Comparison of ENCODE assay signal across 19 cellular contexts in genomic region chr1:115137191-115137590, GRCh38. TPM values are rescaled to one million over a fixed set of nuclear protein-coding genes. Genes with fewer than 3 reads are reported as not detected.
A peak's percentile ranks its signal among the peaks of the same experiment; 100 is the strongest.
DNase-seq lines count a peak whose midpoint lies in the region; ATAC-seq, FAIRE-seq and TF ChIP-seq lines count a peak whose summit lies in the region.
"Had no signal": no experiment of that assay in that cellular context is flagged by ENCODE, and none has a peak within 500 bp of the region (broad histone marks: within the 10 kb centered on the region; RNA-seq: fewer than 3 reads in every experiment).

No MANE protein-coding gene starts in this region.

- H3K18ac ChIP-seq in trophoblast cell (ENCODE audit: low read length): no peak overlapping the region

- FAIRE-seq in bronchial epithelial cell (lab: Jason Lieb, UNC): peak; percentile 50
- FAIRE-seq: A549 had no signal

- H2BK120ac ChIP-seq in trophoblast cell (ENCODE audit: insufficient read depth, low read length, poor library complexity): peak overlapping the region; percentile 19

- no peak overlapping the region for H2AFZ ChIP-seq in trophoblast cell (ENCODE audit: insufficient read depth, low read length, poor library complexity)

- TF ChIP-seq POLR2A in heart left ventricle (IDR thresholded peaks at IDR 0.05): no peak

- no peak overlapping the region for H2BK5ac ChIP-seq in trophoblast cell (ENCODE audit: low read depth, low read length, poor library complexity)

- H3K27me3 ChIP-seq in BLaER1 (no peaks in the 10 kb centered on the region), RWPE2 (ENCODE audit: insufficient read depth, poor library complexity, severe bottlenecking) (no peaks in the 10 kb centered on the region), bronchial epithelial cell (ENCODE audit: control insufficient read depth, insufficient read depth, low read length) (no peaks in the 10 kb centered on the region), trophoblast cell (ENCODE audit: insufficient read depth, low read length) (no peaks in the 10 kb centered on the region), heart left ventricle (no peaks in the 10 kb centered on the region)

- intact Hi-C loops in heart left ventricle (cut with DNase I): loop anchor here (2.0 to 10.0 kb wide), 9 partner anchors 145 to 638 kb away; partner anchors contain the start of genes NGF (in 2 of the 10) and CASQ2 (in 1 of the 10)

- H3K4me3 ChIP-seq in BLaER1 (no peak overlapping the region; the same call in 1 of the 2 replicates), RWPE2 (ENCODE audit: severe bottlenecking) (no peak overlapping the region), bronchial epithelial cell (ENCODE audit: low read depth, low read length) (no peak overlapping the region), trophoblast cell (ENCODE audit: low read depth, low read length) (no peak overlapping the region), heart left ventricle (no peak overlapping the region)
- H3K4me3 ChIP-seq: A549 had no signal

- H3K4me1 ChIP-seq in BLaER1 (peaks cover 53% of the 10 kb centered on the region), RWPE2 (ENCODE audit: insufficient read depth, poor library complexity, severe bottlenecking) (peaks cover 40% of the 10 kb centered on the region), trophoblast cell (ENCODE audit: control insufficient read depth in 1 of 2, insufficient read depth in 2 of 2, low read length in 2 of 2) (peaks cover 21 to 22% of the 10 kb centered on the region in 2 experiments), heart left ventricle (peaks cover 0 to 32% (median 8%) of the 10 kb centered on the region in 12 donors)

- H3K9me3 ChIP-seq in BLaER1: no peaks in the 10 kb centered on the region
- no peaks in the 10 kb centered on the region for H3K9me3 ChIP-seq in RWPE2 (ENCODE audit: severe bottlenecking)
- no peaks in the 10 kb centered on the region for H3K9me3 ChIP-seq in trophoblast cell (ENCODE audit: insufficient read depth, low read depth, low read length)
- H3K9me3 ChIP-seq in heart left ventricle: no peaks in the 10 kb centered on the region
- H3K9me3 ChIP-seq: A549 had no signal

- H3K4me2 ChIP-seq in BLaER1: peak overlapping the region; percentile 73; the same call in 1 of the 2 replicates
- no peak overlapping the region for H3K4me2 ChIP-seq in trophoblast cell (ENCODE audit: low read length)
- H3K4me2 ChIP-seq: A549 had no signal

- no peak overlapping the region for H3K14ac ChIP-seq in trophoblast cell (ENCODE audit: low read length)

- no CpG with 5 or more reads among the region's 1 CpG for WGBS in trophoblast cell (ENCODE audit: extremely low coverage, insufficient coverage, insufficient read length)
- 74 to 100% (median 88%) methylated on average over 1 of the region's 1 CpG for WGBS in heart left ventricle, 4 donors

- no peaks in the 10 kb centered on the region for H4K20me1 ChIP-seq in BLaER1

- H3K79me1 ChIP-seq in trophoblast cell (ENCODE audit: low read length): peaks cover 20% of the 10 kb centered on the region

- H3K36me3 ChIP-seq in BLaER1: no peaks in the 10 kb centered on the region
- H3K36me3 ChIP-seq in RWPE2 (ENCODE audit: low read depth): no peaks in the 10 kb centered on the region
- H3K36me3 ChIP-seq in bronchial epithelial cell (ENCODE audit: control insufficient read depth, insufficient read depth, low read length): no peaks in the 10 kb centered on the region
- no peaks in the 10 kb centered on the region for H3K36me3 ChIP-seq in trophoblast cell (ENCODE audit: control insufficient read depth in 1 of 2, insufficient read depth in 2 of 2, low read length in 2 of 2)
- H3K36me3 ChIP-seq in heart left ventricle: no peaks in the 10 kb centered on the region

- no peak for ATAC-seq in RWPE2 (ENCODE audit: low read depth)
- ATAC-seq in HG02759 (IDR thresholded peaks at IDR 0.05; ENCODE audit: unreplicated experiment): no peak
- no peak for ATAC-seq in heart left ventricle
- ATAC-seq: A549, HCT116 had no signal

- no peak overlapping the region for H3K23ac ChIP-seq in trophoblast cell (ENCODE audit: low read length)

- H2AK5ac ChIP-seq in trophoblast cell (ENCODE audit: low read length): no peak overlapping the region

- H4K91ac ChIP-seq in trophoblast cell (ENCODE audit: low read depth, low read length): peak overlapping the region; percentile 46

- H4K12ac ChIP-seq in trophoblast cell (ENCODE audit: low read depth, low read length): no peak overlapping the region

- H3K9ac ChIP-seq in BLaER1 (no peak overlapping the region), trophoblast cell (ENCODE audit: low read length) (no peak overlapping the region)

- no peaks in the 10 kb centered on the region for H3K79me2 ChIP-seq in trophoblast cell (ENCODE audit: control insufficient read depth, insufficient read depth, low read length, poor library complexity)

- TF ChIP-seq CTCF in RWPE2 (IDR thresholded peaks at IDR 0.05; ENCODE audit: poor library complexity, severe bottlenecking) (no peak), bronchial epithelial cell (IDR thresholded peaks at IDR 0.05; ENCODE audit: insufficient read depth, low read length, severe bottlenecking) (no peak), heart left ventricle (IDR thresholded peaks at IDR 0.05) (no peak)

- H3K27ac ChIP-seq in BLaER1 (no peak overlapping the region), RWPE2 (ENCODE audit: poor library complexity, severe bottlenecking) (peak overlapping the region; percentile 83), trophoblast cell (ENCODE audit: low read depth, low read length) (no peak overlapping the region), heart left ventricle (no peak overlapping the region)
- H3K27ac ChIP-seq: 22Rv1, HL-60 had no signal

- H4K8ac ChIP-seq in trophoblast cell (ENCODE audit: low read depth, low read length): no peak overlapping the region

- DNase-seq in RWPE2 (ENCODE audit: low spot score) (no peak), bronchial epithelial cell (ENCODE audit: low read depth) (peak; percentile 66), trophoblast cell (no peak), hippocampal formation (lab: John Stamatoyannopoulos, UW) (no peak), heart left ventricle (no peak)
- no peak for DNase-seq in activated CD4-positive, CD25-positive, alpha-beta regulatory T cell treated with anti-CD3 and anti-CD28 coated beads, Interleukin-2, amount 50 U/mL, for 72 hours
- DNase-seq: AML-193; CD4-positive, alpha-beta memory T cell; DMS153; DMS79 treated with DMSO at 0.1 percent for 48 hours; GF-D8; GOT3; H7 had no signal

- H2BK12ac ChIP-seq in trophoblast cell (ENCODE audit: low read length): peak overlapping the region; percentile 51

- H3K4ac ChIP-seq in trophoblast cell (ENCODE audit: low read depth, low read length): no peak overlapping the region

RNA-seq across cellular contexts. Expression of gene TSPAN2, which starts 47.9 kb away (rescaled TPM):
- total RNA-seq in bronchial epithelial cell: 0.13 and 0.26 TPM in 2 replicates
- polyA plus RNA-seq in trophoblast cell (2013): 18.9 and 20.8 TPM in 2 replicates
- 10 to 100 TPM in 1 of 9 donors, 1 to 10 TPM in 8; 4.6 to 10.6 (median 7.1) TPM for total RNA-seq in heart left ventricle
- polyA plus RNA-seq in heart left ventricle: 1 to 10 TPM; 2.8 to 3.4 TPM
